22 cellular contexts compared by ENCODE assay signal in genomic region chr1:119966020-119966419, GRCh38.
DNase-seq lines count a peak whose midpoint lies in the region; ATAC-seq and TF ChIP-seq lines count a peak whose summit lies in the region.
"Had no signal": no experiment of that assay in that cellular context is flagged by ENCODE, and none has a peak within 500 bp of the region (broad histone marks: within the 10 kb centered on the region; RNA-seq: fewer than 3 reads in every experiment).

No MANE protein-coding gene starts in this region.

- H2AFZ ChIP-seq in fibroblast of lung (ENCODE audit: low read length): no peak overlapping the region

- H3K36me3 ChIP-seq in SJSA1: peaks cover 76% of the 10 kb centered on the region
- peaks cover 15% of the 10 kb centered on the region for H3K36me3 ChIP-seq in fibroblast of lung (ENCODE audit: control insufficient read depth, insufficient read depth, low read length)

- peak; percentile 38 for DNase-seq in AG04450 (ENCODE audit: low read depth, low spot score)
- peak; percentile 64 to 88 for DNase-seq in SJSA1 (ENCODE audit: low read depth in 1 of 2, low spot score in 2 of 2)
- peak; percentile 57 to 82 for DNase-seq in fibroblast of lung (ENCODE audit: low read depth in 2 of 2)
- DNase-seq in myocyte (ENCODE audit: low read depth): peak; percentile 58
- no peak for DNase-seq in NCI-H146 (lab: John Stamatoyannopoulos, UW)
- no peak for DNase-seq in NCI-H2107 treated with DMSO at 0.1 percent for 48 hours (lab: John Stamatoyannopoulos, UW; ENCODE audit: unreplicated experiment)
- DNase-seq in activated CD4-positive, alpha-beta T cell treated with anti-CD3 and anti-CD28 coated beads for 36 hours: no peak
- DNase-seq: activated CD8-positive, alpha-beta T cell treated with anti-CD3 and anti-CD28 coated beads for 36 hours; activated naive CD8-positive, alpha-beta T cell treated with anti-CD3 and anti-CD28 coated beads, Interleukin-2, amount 50 U/mL, for 24 hours; CD8-positive, alpha-beta memory T cell; cortex of kidney; DMS79 treated with DMSO at 0.1 percent for 48 hours; kidney glomerular epithelial cell; NCI-H1048; NCI-H2107; occipital lobe; PC-3; small intestine; SW 1271; upper lobe of left lung had no signal

- H4K20me1 ChIP-seq in fibroblast of lung (ENCODE audit: control insufficient read depth, extremely low read depth, insufficient read depth, low read length): no peaks in the 10 kb centered on the region

- H3K27ac ChIP-seq in AG04450 (ENCODE audit: low read depth, low read length): no peak overlapping the region
- peak overlapping the region; percentile 56 for H3K27ac ChIP-seq in SJSA1
- no peak overlapping the region for H3K27ac ChIP-seq in fibroblast of lung (ENCODE audit: insufficient read depth, low read length)
- H3K27ac ChIP-seq: epithelial cell of prostate had no signal

- no peak overlapping the region for H3K9ac ChIP-seq in fibroblast of lung (ENCODE audit: insufficient read depth, low read length)

- no peak overlapping the region for H3K4me2 ChIP-seq in fibroblast of lung (ENCODE audit: extremely low read depth, insufficient read depth, low read length)

- H3K27ac Mint-ChIP-seq in activated CD4-positive, alpha-beta T cell treated with anti-CD3 and anti-CD28 coated beads for 36 hours: no peak overlapping the region
- H3K27ac Mint-ChIP-seq: activated CD8-positive, alpha-beta T cell treated with anti-CD3 and anti-CD28 coated beads for 36 hours; activated naive CD8-positive, alpha-beta T cell treated with anti-CD3 and anti-CD28 coated beads, Interleukin-2, amount 50 U/mL, for 24 hours had no signal

- no peak overlapping the region for H3K4me3 ChIP-seq in AG04450 (ENCODE audit: low read depth, low read length)
- H3K4me3 ChIP-seq in SJSA1: no peak overlapping the region
- H3K4me3 ChIP-seq in fibroblast of lung (replicated peaks in 1 of 4; ENCODE audit: control extremely low read depth in 1 of 4, insufficient read depth in 1 of 4, low read depth in 3 of 4, low read length in 4 of 4): no peak overlapping the region
- H3K4me3 ChIP-seq: upper lobe of left lung had no signal

- TF ChIP-seq CTCF in AG04450 (IDR thresholded peaks at IDR 0.05; ENCODE audit: low read depth, low read length) (no peak), fibroblast of lung (conservative IDR thresholded peaks at IDR 0.05 in 1 of 2, IDR thresholded peaks at IDR 0.05 in 1 of 2; ENCODE audit: low read depth in 1 of 2, low read length in 2 of 2) (no peak)

- peaks cover 3% of the 10 kb centered on the region for H3K4me1 Mint-ChIP-seq in activated CD4-positive, alpha-beta T cell treated with anti-CD3 and anti-CD28 coated beads for 36 hours

- POLR2A ChIA-PET in AG04450 (lab: Yijun Ruan, JAX): no interaction called here
- POLR2A ChIA-PET in activated CD4-positive, alpha-beta T cell treated with anti-CD3 and anti-CD28 coated beads for 36 hours (lab: Charles Lee): no interaction called here

- H3K9me3 Mint-ChIP-seq in activated CD4-positive, alpha-beta T cell treated with anti-CD3 and anti-CD28 coated beads for 36 hours (ENCODE audit: low read depth): no peaks in the 10 kb centered on the region
- H3K9me3 Mint-ChIP-seq: activated CD8-positive, alpha-beta T cell treated with anti-CD3 and anti-CD28 coated beads for 36 hours; activated naive CD8-positive, alpha-beta T cell treated with anti-CD3 and anti-CD28 coated beads, Interleukin-2, amount 50 U/mL, for 24 hours; CD8-positive, alpha-beta memory T cell had no signal

- no peak overlapping the region for H3K4me3 Mint-ChIP-seq in activated CD4-positive, alpha-beta T cell treated with anti-CD3 and anti-CD28 coated beads for 36 hours
- H3K4me3 Mint-ChIP-seq: activated CD8-positive, alpha-beta T cell treated with anti-CD3 and anti-CD28 coated beads for 36 hours; activated naive CD8-positive, alpha-beta T cell treated with anti-CD3 and anti-CD28 coated beads, Interleukin-2, amount 50 U/mL, for 24 hours; CD8-positive, alpha-beta memory T cell had no signal

- H3K9me3 ChIP-seq in AG04450 (ENCODE audit: control insufficient read depth, insufficient read depth, low read length) (no peaks in the 10 kb centered on the region), SJSA1 (replicated peaks) (no peaks in the 10 kb centered on the region), fibroblast of lung (ENCODE audit: control insufficient read depth, insufficient read depth, low read depth, low read length) (no peaks in the 10 kb centered on the region)
- H3K9me3 ChIP-seq: upper lobe of left lung had no signal

- CTCF ChIA-PET in AG04450 (lab: Charles Lee): no interaction called here
- CTCF ChIA-PET in activated CD4-positive, alpha-beta T cell treated with anti-CD3 and anti-CD28 coated beads for 36 hours (lab: Charles Lee): interaction anchor here (1.6 to 3.3 kb wide), 3 partner anchors 10 to 16 kb away, joined by 4 to 21 read pairs (median 4); no protein-coding TSS in a partner anchor

- no peaks in the 10 kb centered on the region for H3K27me3 Mint-ChIP-seq in activated CD4-positive, alpha-beta T cell treated with anti-CD3 and anti-CD28 coated beads for 36 hours
- H3K27me3 Mint-ChIP-seq: activated CD8-positive, alpha-beta T cell treated with anti-CD3 and anti-CD28 coated beads for 36 hours; activated naive CD8-positive, alpha-beta T cell treated with anti-CD3 and anti-CD28 coated beads, Interleukin-2, amount 50 U/mL, for 24 hours; CD8-positive, alpha-beta memory T cell had no signal

- H3K79me2 ChIP-seq in fibroblast of lung (ENCODE audit: control insufficient read depth, insufficient read depth, low read length): peaks cover 2% of the 10 kb centered on the region

- intact Hi-C loops in activated CD4-positive, alpha-beta T cell treated with anti-CD3 and anti-CD28 coated beads for 36 hours (cut with DNase I, micrococcal nuclease): no loop called here

- H3K4me1 ChIP-seq in SJSA1 (replicated peaks) (peaks cover 36% of the 10 kb centered on the region), fibroblast of lung (ENCODE audit: control insufficient read depth, extremely low read depth, insufficient read depth, low read length) (peaks cover 7% of the 10 kb centered on the region)
- H3K4me1 ChIP-seq: upper lobe of left lung had no signal

- H3K36me3 Mint-ChIP-seq in activated CD4-positive, alpha-beta T cell treated with anti-CD3 and anti-CD28 coated beads for 36 hours (ENCODE audit: low read depth): peaks cover 34% of the 10 kb centered on the region

- no peaks in the 10 kb centered on the region for H3K27me3 ChIP-seq in AG04450 (ENCODE audit: control insufficient read depth, insufficient read depth, low read length)
- H3K27me3 ChIP-seq in SJSA1 (replicated peaks): no peaks in the 10 kb centered on the region
- no peaks in the 10 kb centered on the region for H3K27me3 ChIP-seq in fibroblast of lung (ENCODE audit: control insufficient read depth, insufficient read depth, low read length)
- H3K27me3 ChIP-seq: upper lobe of left lung had no signal

- no peak for ATAC-seq in GM18861 (IDR thresholded peaks at IDR 0.05; ENCODE audit: unreplicated experiment)
- no peak for ATAC-seq in activated CD4-positive, alpha-beta T cell treated with anti-CD3 and anti-CD28 coated beads for 36 hours
- ATAC-seq: activated CD8-positive, alpha-beta T cell treated with anti-CD3 and anti-CD28 coated beads for 36 hours; activated naive CD8-positive, alpha-beta T cell treated with anti-CD3 and anti-CD28 coated beads, Interleukin-2, amount 50 U/mL, for 24 hours; PC-3 had no signal

Comparison
In these comparisons a context has a peak if more than half of its experiments do, and no peak if none do; other contexts are left out.
1. DNase-seq: peak in AG04450 (single experiment), SJSA1 (2 of 2), fibroblast of lung (2 of 2) and myocyte (single experiment); none in NCI-H146 (single experiment), NCI-H2107 treated with DMSO at 0.1 percent for 48 hours (single experiment) and activated CD4-positive, alpha-beta T cell treated with anti-CD3 and anti-CD28 coated beads for 36 hours (single experiment).